Comparison of ENCODE assay signal across 8 cellular contexts in genomic region chr3:158731938-158732855, GRCh38. TPM values are rescaled to one million over a fixed set of nuclear protein-coding genes. Genes with fewer than 3 reads are reported as not detected.
DNase-seq lines count a peak whose midpoint lies in the region; ATAC-seq, FAIRE-seq and TF ChIP-seq lines count a peak whose summit lies in the region.

Gene RARRES1 (minus strand): TSS chr3:158732457. CDS start chr3:158732415, 42 bp downstream.

- TF ChIP-seq CTCF in breast epithelium (IDR thresholded peaks at IDR 0.05): no peak

- H3K4me1 ChIP-seq in ACC112 (ENCODE audit: control insufficient read depth, insufficient read depth, low read length, unreplicated experiment) (peaks cover 7% of the 10 kb centered on the region), breast epithelium (peaks cover 3 to 6% of the 10 kb centered on the region in 2 donors), small intestine (ENCODE audit: control insufficient read depth in 2 of 2, insufficient read depth in 1 of 2, low read depth in 1 of 2, low read length in 1 of 2) (peaks cover 0 to 3% of the 10 kb centered on the region in 2 donors)

- no peak for FAIRE-seq in small intestine (lab: Jason Lieb, UNC)

- H3K36me3 ChIP-seq in ACC112 (ENCODE audit: insufficient read depth, low read length): peaks cover 10% of the 10 kb centered on the region; the same call in 1 of the 2 replicates
- H3K36me3 ChIP-seq in breast epithelium: no peaks in the 10 kb centered on the region
- no peaks in the 10 kb centered on the region for H3K36me3 ChIP-seq in small intestine (ENCODE audit: control insufficient read depth in 2 of 2, insufficient read depth in 2 of 2, low read length in 2 of 2)

- H3K27ac ChIP-seq in ACC112 (ENCODE audit: low read depth, low read length): no peak within 1 kb of the TSS
- H3K27ac ChIP-seq in breast epithelium: peak within 1 kb of the TSS; percentile 92 to 97
- H3K27ac ChIP-seq in small intestine (ENCODE audit: low read depth in 1 of 2, low read length in 1 of 2): peak within 1 kb of the TSS; percentile 14 to 80

- H2AFZ ChIP-seq in ACC112 (ENCODE audit: low read length, unreplicated experiment): peak within 1 kb of the TSS; percentile 87

- DNase-seq in RPMI7951 (ENCODE audit: low read depth) (peak; percentile 59), breast epithelium (ENCODE audit: low spot score in 2 of 2) (peak; percentile 62 to 67), iris pigment epithelial cell (ENCODE audit: low read depth) (peak; percentile 79), small intestine (peak; percentile 60)
- no peak for DNase-seq in NK-92 treated with Interleukin-12 subunit alpha and Interleukin-12 subunit beta, amount 100 ng/mL, for 24 hours (lab: John Stamatoyannopoulos, UW)

- 3% methylated on average over 91 to 101 of the region's 101 CpGs for WGBS in small intestine, 3 donors

- no peaks in the 10 kb centered on the region for H3K79me2 ChIP-seq in ACC112 (ENCODE audit: control insufficient read depth, insufficient read depth, low read length, unreplicated experiment)

- peaks cover 6 to 7% of the 10 kb centered on the region in 2 donors for H3K9me3 ChIP-seq in breast epithelium
- H3K9me3 ChIP-seq in small intestine (ENCODE audit: control insufficient read depth, low read depth): peaks cover 1% of the 10 kb centered on the region

- TF ChIP-seq POLR2A in breast epithelium (IDR thresholded peaks at IDR 0.05): peak; percentile 27

- H3K27me3 ChIP-seq in ACC112 (ENCODE audit: insufficient read depth, low read length) (no peaks in the 10 kb centered on the region), breast epithelium (no peaks in the 10 kb centered on the region), small intestine (ENCODE audit: control insufficient read depth in 2 of 2, insufficient read depth in 2 of 2, low read length in 2 of 2) (no peaks in the 10 kb centered on the region)

- ATAC-seq in GM18861 (IDR thresholded peaks at IDR 0.05; ENCODE audit: unreplicated experiment) (peak; percentile 75), HG03045 (IDR thresholded peaks at IDR 0.05; ENCODE audit: unreplicated experiment) (peak; percentile 76)

- peak within 1 kb of the TSS; percentile 89 for H3K4me3 ChIP-seq in ACC112 (ENCODE audit: low read depth, low read length)
- peak within 1 kb of the TSS; percentile 63 to 88 (median 77) for H3K4me3 ChIP-seq in breast epithelium
- H3K4me3 ChIP-seq in small intestine (ENCODE audit: low read depth in 1 of 2, low read length in 2 of 2): peak within 1 kb of the TSS; percentile 27 to 69

- intact Hi-C loops in breast epithelium (cut with DNase I; ENCODE audit: low total_unique reads): loop anchor here (5.0 kb wide), 1 partner anchor 45 kb away; no protein-coding TSS in a partner anchor

RNA-seq across cellular contexts. Expression of gene RARRES1, which starts in this region (rescaled TPM):
- total RNA-seq in RPMI7951 (2014; rRNA removed; shearing (Covaris generic)): 3.7 and 4.0 TPM in 2 replicates
- total RNA-seq in breast epithelium: 100 to 1,000 TPM in 2 of 3 donors, 1 to 10 TPM in 1; 3.5 to 568 (median 403) TPM
- polyA plus RNA-seq in small intestine: 10 to 100 TPM in 1 of 3 donors, 1 to 10 TPM in 1, under 1 TPM in 1; 0.89 to 32.5 (median 1.4) TPM
